11 cellular contexts compared by ENCODE assay signal in genomic region chr3:179158336-179159039, GRCh38. TPM values are rescaled to one million over a fixed set of nuclear protein-coding genes. Genes with fewer than 3 reads are reported as not detected.
DNase-seq lines count a peak whose midpoint lies in the region; ATAC-seq and TF ChIP-seq lines count a peak whose summit lies in the region.
"Had no signal": no experiment of that assay in that cellular context is flagged by ENCODE, and none has a peak within 500 bp of the region (broad histone marks: within the 10 kb centered on the region; RNA-seq: fewer than 3 reads in every experiment).

No MANE protein-coding gene starts in this region.

- intact Hi-C loops in vagina (cut with DNase I) (no loop called here), left colon (cut with DNase I, micrococcal nuclease) (no loop called here), PC-3 (cut with micrococcal nuclease) (no loop called here)

- H3K27me3 ChIP-seq in GM06990 (replicated peaks; ENCODE audit: control insufficient read depth, insufficient read depth, low read length) (no peaks in the 10 kb centered on the region), vagina (no peaks in the 10 kb centered on the region), PC-3 (ENCODE audit: low read length) (no peaks in the 10 kb centered on the region)
- H3K27me3 ChIP-seq: gastrocnemius medialis had no signal

- H3K4me1 ChIP-seq in vagina, result peaks cover 51% of the 10 kb centered on the region
- no peaks in the 10 kb centered on the region for H3K4me1 ChIP-seq in PC-3 (ENCODE audit: insufficient read depth, low read length)

- no peak overlapping the region for H2AFZ ChIP-seq in PC-3 (ENCODE audit: low read length)

- no peak for TF ChIP-seq CTCF in GM06990 (IDR thresholded peaks at IDR 0.05; ENCODE audit: insufficient read depth, low read length, poor library complexity, severe bottlenecking)
- no peak for TF ChIP-seq CTCF in vagina (IDR thresholded peaks at IDR 0.05)
- TF ChIP-seq CTCF in PC-3 (conservative IDR thresholded peaks at IDR 0.05; ENCODE audit: low read depth, low read length), result no peak

- H3K4me3 ChIP-seq in GM06990 (replicated peaks; ENCODE audit: low read depth, low read length), result no peak overlapping the region
- H3K4me3 ChIP-seq in vagina, result no peak overlapping the region
- no peak overlapping the region for H3K4me3 ChIP-seq in PC-3 (ENCODE audit: low read length)
- H3K4me3 ChIP-seq: gastrocnemius medialis had no signal

- H3K79me2 ChIP-seq in PC-3 (ENCODE audit: low read length), result peaks cover 53% of the 10 kb centered on the region

- POLR2A ChIA-PET in PC-3 (lab: Charles Lee; ENCODE audit: unreplicated experiment), result no interaction called here

- no peak overlapping the region for H3K4me2 ChIP-seq in PC-3 (ENCODE audit: low read length)

- no peaks in the 10 kb centered on the region for H3K36me3 ChIP-seq in GM06990 (ENCODE audit: control insufficient read depth, insufficient read depth, low read length)
- no peaks in the 10 kb centered on the region for H3K36me3 ChIP-seq in vagina
- no peaks in the 10 kb centered on the region for H3K36me3 ChIP-seq in PC-3 (ENCODE audit: low read depth, low read length)
- H3K36me3 ChIP-seq: gastrocnemius medialis had no signal

- H3K9me3 ChIP-seq in vagina (no peaks in the 10 kb centered on the region), PC-3 (ENCODE audit: low read length) (no peaks in the 10 kb centered on the region)
- H3K9me3 ChIP-seq: gastrocnemius medialis had no signal

- H3K27ac ChIP-seq in vagina, result no peak overlapping the region
- H3K27ac ChIP-seq in PC-3 (ENCODE audit: low read length), result no peak overlapping the region
- H3K27ac ChIP-seq: gastrocnemius medialis had no signal

- no peaks in the 10 kb centered on the region for H3F3A ChIP-seq in PC-3 (ENCODE audit: low read length, unreplicated experiment)

- ATAC-seq in GM18907 (IDR thresholded peaks at IDR 0.05; ENCODE audit: unreplicated experiment) (peak; percentile 87), GM21825 (IDR thresholded peaks at IDR 0.05; ENCODE audit: unreplicated experiment) (peak; percentile 66), HG03432 (IDR thresholded peaks at IDR 0.05; ENCODE audit: unreplicated experiment) (peak; percentile 81), GM18505 (IDR thresholded peaks at IDR 0.05; ENCODE audit: unreplicated experiment) (no peak), left colon (no peak), PC-3 (no peak)
- ATAC-seq: gastrocnemius medialis had no signal

- no TSS peak for BruUV-seq in PC-3 (replicated peaks; lab: Mats Ljungman, UMichigan)

- DNase-seq in GM06990 (ENCODE audit: extremely low read depth, insufficient read length), result peak; percentile 63
- no peak for DNase-seq in vagina (ENCODE audit: extremely low spot score in 2 of 2)
- DNase-seq in left colon, result no peak
- DNase-seq in PC-3, result no peak
- DNase-seq: activated naive CD4-positive, alpha-beta T cell treated with Interleukin-2 at 50 U/mL for 16 hours; gastrocnemius medialis; NCI-H1105 had no signal

- CTCF ChIA-PET in PC-3 (lab: Charles Lee), result no interaction called here

- no peaks in the 10 kb centered on the region for H4K20me1 ChIP-seq in PC-3 (ENCODE audit: low read length)

- no peaks in the 10 kb centered on the region for H3K9me2 ChIP-seq in PC-3 (replicated peaks; ENCODE audit: low read length)

- TF ChIP-seq POLR2A in vagina (IDR thresholded peaks at IDR 0.05) (no peak), GM18505 (IDR thresholded peaks at IDR 0.05; ENCODE audit: borderline replicate concordance, extremely low read depth, insufficient read depth, insufficient read length) (no peak)

- no peak overlapping the region for H3K9ac ChIP-seq in PC-3 (ENCODE audit: low read length)

RNA-seq across cellular contexts. Expression of gene PIK3CA, which starts 10.3 kb away (rescaled TPM):
- total RNA-seq in vagina, result 20.1 TPM
- 10 to 100 TPM; 13.0 to 18.0 TPM for total RNA-seq in left colon
- total RNA-seq in PC-3 (2014; rRNA removed), result 13.4 and 20.5 TPM in 2 replicates

Comparison
In these comparisons a context has a peak if more than half of its experiments do, and no peak if none do; other contexts are left out.
1. ATAC-seq: peak in GM18907 (single experiment), GM21825 (single experiment) and HG03432 (single experiment); none in GM18505 (single experiment), left colon (single experiment) and PC-3 (single experiment).